In the genomic region with DNA sequence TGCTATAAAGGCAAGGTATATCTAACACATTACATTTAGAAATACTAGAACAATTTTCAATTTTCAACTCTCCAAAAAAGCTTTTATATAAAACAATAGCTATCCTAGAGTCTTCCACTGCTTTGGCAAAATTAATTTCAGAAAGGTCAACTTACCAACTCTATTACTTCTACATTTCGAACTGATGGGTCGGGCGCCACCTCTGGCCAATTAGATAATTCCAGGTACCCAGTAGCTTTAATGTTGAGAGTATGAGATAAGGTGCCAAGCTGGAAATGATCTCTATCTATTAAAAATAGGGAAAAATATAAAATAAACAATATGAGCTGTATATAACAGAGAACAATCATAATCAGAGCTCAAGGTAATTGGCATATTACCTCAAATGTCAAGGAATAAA, we compare ENCODE assay signal across 16 cellular contexts.
DNase-seq lines count a peak whose midpoint lies in the region; ATAC-seq, FAIRE-seq and TF ChIP-seq lines count a peak whose summit lies in the region.
"Had no signal": no experiment of that assay in that cellular context is flagged by ENCODE, and none has a peak within 500 bp of the region (broad histone marks: within the 10 kb centered on the region; RNA-seq: fewer than 3 reads in every experiment).

No MANE protein-coding gene starts in this region.

- H3K4me1 Mint-ChIP-seq in CD14-positive monocyte (no peaks in the 10 kb centered on the region), HFFc6 (ENCODE audit: low read depth) (no peaks in the 10 kb centered on the region)

- TF ChIP-seq RAD21 in GM12878 (IDR thresholded peaks at IDR 0.05; ENCODE audit: insufficient read depth, low read depth, low read length), result no peak

- no peak overlapping the region for H3K27ac ChIP-seq in GM12878 (ENCODE audit: control insufficient read depth, insufficient read depth)

- H3K27me3 Mint-ChIP-seq in CD14-positive monocyte (ENCODE audit: low read depth in 3 of 3) (no peaks in the 10 kb centered on the region), HFFc6 (ENCODE audit: insufficient read depth) (no peaks in the 10 kb centered on the region)

- no peak overlapping the region for H3K4me2 ChIP-seq in GM12878 (ENCODE audit: control insufficient read depth, insufficient read depth)

- no TSS peak for BruUV-seq in GM12878 (replicated peaks; lab: Mats Ljungman, UMichigan)

- H3K4me1 ChIP-seq in GM12878 (ENCODE audit: control insufficient read depth, insufficient read depth, low read length), result no peaks in the 10 kb centered on the region

- in situ Hi-C loops in GM12878 (cut with MboI), result no loop called here

- H2AFZ ChIP-seq in GM12878 (ENCODE audit: control insufficient read depth, low read depth, low read length), result no peak overlapping the region

- no peaks in the 10 kb centered on the region for H3K9me3 ChIP-seq in GM12878 (replicated peaks; ENCODE audit: control insufficient read depth, insufficient read depth, low read length)

- TF ChIP-seq EP300 in GM12878 (IDR thresholded peaks at IDR 0.05; ENCODE audit: borderline replicate concordance in 1 of 2, control insufficient read depth in 1 of 2, low read depth in 2 of 2, low read length in 2 of 2), result no peak

- RAD21 ChIA-PET in GM12878 (lab: Charles Lee; ENCODE audit: unreplicated experiment), result interaction anchor here (0.9 to 1.7 kb wide), 2 partner anchors 11 to 12 kb away, joined by 3 read pairs; no protein-coding TSS in a partner anchor

- no peak overlapping the region for H3K9ac ChIP-seq in GM12878 (ENCODE audit: control insufficient read depth, insufficient read depth, low read length)

- POLR2A ChIA-PET in GM12878 (lab: Charles Lee), result interaction anchor here (0.8 kb wide), 1 partner anchor 11 kb away, joined by 3 read pairs; no protein-coding TSS in a partner anchor

- H3K79me2 ChIP-seq in GM12878 (ENCODE audit: control insufficient read depth, insufficient read depth, low read length), result no peaks in the 10 kb centered on the region

- H3K9me3 Mint-ChIP-seq in CD14-positive monocyte (peaks cover 0 to 4% (median 0%) of the 10 kb centered on the region in 7 donors), HFFc6 (no peaks in the 10 kb centered on the region)

- SMC1A ChIA-PET in GM12878 (lab: Charles Lee; ENCODE audit: uncharacterized antibody, unreplicated experiment), result interaction anchor here (0.7 to 2.2 kb wide), 9 partner anchors 11 to 92 kb away, joined by 3 to 11 read pairs (median 3); no protein-coding TSS in a partner anchor

- no peaks in the 10 kb centered on the region for H3K27me3 ChIP-seq in GM12878 (replicated peaks in 1 of 2; ENCODE audit: control insufficient read depth in 2 of 2, insufficient read depth in 2 of 2, low read length in 1 of 2)

- DNase-seq in CD14-positive monocyte (ENCODE audit: low spot score), result no peak
- DNase-seq in HFFc6, result no peak
- no peak for DNase-seq in GM12878 (ENCODE audit: low read depth, low spot score)
- DNase-seq in left kidney (ENCODE audit: low read depth, low spot score), result peak; percentile 8
- DNase-seq in SIG-M5 treated with dmso at 0.1 percent for 504 hours (lab: John Stamatoyannopoulos, UW; ENCODE audit: unreplicated experiment), result no peak
- DNase-seq in cardiac septum (ENCODE audit: low spot score), result no peak
- no peak for DNase-seq in mucosa of gallbladder (ENCODE audit: low spot score)
- DNase-seq: amniotic stem cell; GOT3; NCI-H1048; NCI-H526 treated with DMSO at 0.1 percent for 48 hours; nucleus accumbens; stimulated activated CD4-positive, alpha-beta T cell treated with anti-CD3 and anti-CD28 coated beads, Interleukin-1b, Interleukin-23, amount 100 ng/mL, for 48 hours; stimulated activated naive CD8-positive, alpha-beta T cell treated with anti-CD3 and anti-CD28 coated beads, Interleukin-15, Interleukin-2, amounts not matched to agents 100 U/mL and 50 U/mL, for 24 hours had no signal

- TF ChIP-seq CTCF in CD14-positive monocyte (IDR thresholded peaks at IDR 0.05) (peak; percentile 14), HFFc6 (IDR thresholded peaks at IDR 0.05) (peak; percentile 49), GM12878 (IDR thresholded peaks at IDR 0.05 in 2 of 3, conservative IDR thresholded peaks at IDR 0.05 in 1 of 3; ENCODE audit: control insufficient read depth in 2 of 3, extremely low read depth in 1 of 3, insufficient read depth in 1 of 3, low read depth in 3 of 3, low read length in 3 of 3) (peak in 2 of 3 experiments; percentile 20 to 28; a peak in 2 of 6 replicates)

- peaks cover 0 to under 1% of the 10 kb centered on the region in 2 experiments; a peak in 2 of 4 replicates for H3K36me3 ChIP-seq in GM12878 (ENCODE audit: control insufficient read depth in 2 of 2, insufficient read depth in 2 of 2, low read length in 1 of 2)

- H3K4me3 Mint-ChIP-seq in CD14-positive monocyte (no peak overlapping the region), HFFc6 (no peak overlapping the region)

- ATAC-seq in GM12878 (0 out of 3 replicates have a peak, but pooled peaks have one; percentile 38), HG03039 (IDR thresholded peaks at IDR 0.05; ENCODE audit: unreplicated experiment) (no peak)
- ATAC-seq: left colon; stimulated activated naive CD8-positive, alpha-beta T cell treated with anti-CD3 and anti-CD28 coated beads, Interleukin-15, Interleukin-2, amounts not matched to agents 100 U/mL and 50 U/mL, for 24 hours had no signal

- H3K27ac Mint-ChIP-seq in CD14-positive monocyte, result no peak overlapping the region
- no peak overlapping the region for H3K27ac Mint-ChIP-seq in HFFc6

- no peak for FAIRE-seq in GM12878 (lab: Jason Lieb, UNC)

- no peak overlapping the region for H3K4me3 ChIP-seq in GM12878

- H3K36me3 Mint-ChIP-seq in CD14-positive monocyte, result peaks cover 40 to 42% of the 10 kb centered on the region in 2 donors
- peaks cover 7% of the 10 kb centered on the region for H3K36me3 Mint-ChIP-seq in HFFc6 (ENCODE audit: low read depth)

- intact Hi-C loops in CD14-positive monocyte (cut with micrococcal nuclease), result no loop called here
- intact Hi-C loops in GM12878 (cut with micrococcal nuclease; ENCODE audit: unreplicated experiment), result no loop called here
- intact Hi-C loops in cardiac septum (cut with DNase I), result no loop called here

- TF ChIP-seq POLR2A in GM12878 (IDR thresholded peaks at IDR 0.05; ENCODE audit: low read depth, low read length), result no peak

- H4K20me1 ChIP-seq in GM12878 (ENCODE audit: control insufficient read depth, insufficient read depth), result no peaks in the 10 kb centered on the region

- WGBS in GM12878 (ENCODE audit: insufficient coverage, insufficient replicate concordance, low lambda C conversion rate, missing lambda C conversion rate), result 96% methylated on average over 3 of the region's 3 CpGs

- CTCF ChIA-PET in GM12878 (lab: Yijun Ruan, JAX), result interaction anchor here (0.7 to 2.7 kb wide), 7 partner anchors 11 to 259 kb away, joined by 3 to 8 read pairs (median 5); no protein-coding TSS in a partner anchor

TF ChIP-seq in GM12878, 131 proteins besides CTCF, POLR2A, EP300 and RAD21:
- no peak for TF ChIP-seq RBBP5 (conservative IDR thresholded peaks at IDR 0.05)
- no peak for TF ChIP-seq IKZF2 (IDR thresholded peaks at IDR 0.05)
- no peak for TF ChIP-seq RB1 (IDR thresholded peaks at IDR 0.05; ENCODE audit: borderline replicate concordance)
- no peak for TF ChIP-seq ZNF384 (IDR thresholded peaks at IDR 0.05; ENCODE audit: borderline replicate concordance, low read depth, low read length)
- TF ChIP-seq ZZZ3 (IDR thresholded peaks at IDR 0.05; ENCODE audit: control insufficient read depth, insufficient read length, low read depth), result no peak
- no peak for TF ChIP-seq SMC3 (IDR thresholded peaks at IDR 0.05; ENCODE audit: borderline replicate concordance, low read length)
- TF ChIP-seq, protein P1, sequence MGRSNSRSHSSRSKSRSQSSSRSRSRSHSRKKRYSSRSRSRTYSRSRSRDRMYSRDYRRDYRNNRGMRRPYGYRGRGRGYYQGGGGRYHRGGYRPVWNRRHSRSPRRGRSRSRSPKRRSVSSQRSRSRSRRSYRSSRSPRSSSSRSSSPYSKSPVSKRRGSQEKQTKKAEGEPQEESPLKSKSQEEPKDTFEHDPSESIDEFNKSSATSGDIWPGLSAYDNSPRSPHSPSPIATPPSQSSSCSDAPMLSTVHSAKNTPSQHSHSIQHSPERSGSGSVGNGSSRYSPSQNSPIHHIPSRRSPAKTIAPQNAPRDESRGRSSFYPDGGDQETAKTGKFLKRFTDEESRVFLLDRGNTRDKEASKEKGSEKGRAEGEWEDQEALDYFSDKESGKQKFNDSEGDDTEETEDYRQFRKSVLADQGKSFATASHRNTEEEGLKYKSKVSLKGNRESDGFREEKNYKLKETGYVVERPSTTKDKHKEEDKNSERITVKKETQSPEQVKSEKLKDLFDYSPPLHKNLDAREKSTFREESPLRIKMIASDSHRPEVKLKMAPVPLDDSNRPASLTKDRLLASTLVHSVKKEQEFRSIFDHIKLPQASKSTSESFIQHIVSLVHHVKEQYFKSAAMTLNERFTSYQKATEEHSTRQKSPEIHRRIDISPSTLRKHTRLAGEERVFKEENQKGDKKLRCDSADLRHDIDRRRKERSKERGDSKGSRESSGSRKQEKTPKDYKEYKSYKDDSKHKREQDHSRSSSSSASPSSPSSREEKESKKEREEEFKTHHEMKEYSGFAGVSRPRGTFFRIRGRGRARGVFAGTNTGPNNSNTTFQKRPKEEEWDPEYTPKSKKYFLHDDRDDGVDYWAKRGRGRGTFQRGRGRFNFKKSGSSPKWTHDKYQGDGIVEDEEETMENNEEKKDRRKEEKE (IDR thresholded peaks at IDR 0.05), result no peak
- TF ChIP-seq RUNX3 (IDR thresholded peaks at IDR 0.05; ENCODE audit: low read length), result no peak
- TF ChIP-seq KDM1A (IDR thresholded peaks at IDR 0.05; ENCODE audit: borderline replicate concordance), result no peak
- no peak for TF ChIP-seq GABPA (IDR thresholded peaks at IDR 0.05; ENCODE audit: low read depth)
- no peak for TF ChIP-seq ASH2L (IDR thresholded peaks at IDR 0.05; ENCODE audit: borderline replicate concordance, low read depth)
- TF ChIP-seq ZNF24 (IDR thresholded peaks at IDR 0.05), result no peak
- TF ChIP-seq IRF3 (IDR thresholded peaks at IDR 0.05), result no peak
- no peak for TF ChIP-seq SIX5 (IDR thresholded peaks at IDR 0.05; ENCODE audit: low read depth, low read length, severe bottlenecking)
- TF ChIP-seq MYB (IDR thresholded peaks at IDR 0.05; ENCODE audit: borderline replicate concordance, low read depth, low read length), result no peak
- no peak for TF ChIP-seq SMAD1 (IDR thresholded peaks at IDR 0.05; ENCODE audit: low read depth, partially characterized antibody)
